8 cellular contexts compared by ENCODE assay signal in the genomic region with DNA sequence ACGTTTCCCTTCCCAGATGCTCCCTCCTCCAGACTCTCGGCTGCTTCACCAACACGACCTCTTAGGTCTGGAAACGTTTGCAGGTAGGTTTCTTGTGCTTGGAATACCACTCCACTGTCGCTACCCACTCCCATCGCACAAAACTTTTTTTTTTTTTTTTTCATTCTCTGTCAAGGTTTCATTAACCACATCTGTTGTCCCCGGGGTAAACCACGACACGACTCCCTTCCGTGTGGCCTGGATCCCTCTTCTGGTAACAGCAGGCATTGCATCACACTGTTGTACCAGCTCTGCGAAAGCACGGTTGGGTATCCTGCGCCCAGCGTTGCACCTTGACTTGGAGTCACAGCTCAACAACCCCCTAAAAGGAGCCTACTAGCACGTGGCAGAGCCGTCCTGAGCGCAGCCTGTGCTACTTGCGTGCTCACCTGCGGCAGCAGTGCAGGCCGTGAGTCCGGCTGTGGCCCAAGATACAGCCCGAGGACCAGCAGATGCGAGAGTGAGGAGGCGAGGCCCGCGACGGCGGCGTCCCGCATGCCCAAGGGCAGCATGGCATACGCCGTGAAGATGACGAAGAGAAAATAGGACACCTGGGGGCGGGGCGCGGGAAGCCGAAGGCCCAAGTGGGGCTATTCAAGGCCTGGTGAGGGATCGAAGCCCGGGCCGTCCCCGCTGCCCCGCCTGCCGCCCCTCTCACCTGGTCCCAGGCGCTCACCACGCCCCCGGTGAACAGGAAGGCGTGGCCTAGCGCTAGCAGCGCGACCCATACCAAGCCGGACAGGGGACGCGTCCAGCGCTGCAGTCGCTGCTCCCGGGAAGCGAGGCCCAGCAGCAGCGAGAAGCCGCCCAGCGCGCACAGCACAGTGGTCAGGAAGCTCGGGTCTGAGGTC. TPM values are rescaled to one million over a fixed set of nuclear protein-coding genes. Genes with fewer than 3 reads are reported as not detected.
DNase-seq lines count a peak whose midpoint lies in the region; ATAC-seq and TF ChIP-seq lines count a peak whose summit lies in the region.

No MANE protein-coding gene starts in this region.

- H3K27me3 Mint-ChIP-seq in activated CD4-positive, alpha-beta T cell treated with anti-CD3 and anti-CD28 coated beads for 36 hours, result peaks cover 24% of the 10 kb centered on the region

- peak; percentile 77 to 84 for TF ChIP-seq RAD21 in liver (IDR thresholded peaks at IDR 0.05)

- peaks cover 28% of the 10 kb centered on the region for H3K4me1 Mint-ChIP-seq in activated CD4-positive, alpha-beta T cell treated with anti-CD3 and anti-CD28 coated beads for 36 hours

- H3K4me1 ChIP-seq in colonic mucosa (peaks cover 15% of the 10 kb centered on the region), liver (ENCODE audit: control insufficient read depth in 4 of 4, insufficient read depth in 4 of 4, low read length in 3 of 4) (peaks cover 9 to 43% (median 21%) of the 10 kb centered on the region in 4 donors)

- H3K27ac ChIP-seq in colonic mucosa, result no peak overlapping the region
- no peak overlapping the region for H3K27ac ChIP-seq in liver (ENCODE audit: low read depth in 1 of 2, low read length in 2 of 2)

- TF ChIP-seq CTCF in colonic mucosa (IDR thresholded peaks at IDR 0.05) (peak; percentile 83), liver (IDR thresholded peaks at IDR 0.05; ENCODE audit: low read depth, low read length, missing input control) (peak; percentile 76)

- H3K36me3 Mint-ChIP-seq in activated CD4-positive, alpha-beta T cell treated with anti-CD3 and anti-CD28 coated beads for 36 hours (ENCODE audit: low read depth), result peaks cover 8% of the 10 kb centered on the region

- H3K9me3 ChIP-seq in colonic mucosa (no peaks in the 10 kb centered on the region), liver (ENCODE audit: control insufficient read depth in 4 of 4, low read length in 3 of 4) (no peaks in the 10 kb centered on the region)

- CTCF ChIA-PET in activated CD4-positive, alpha-beta T cell treated with anti-CD3 and anti-CD28 coated beads for 36 hours (lab: Charles Lee), result interaction anchor here (0.7 to 5.0 kb wide), 40 partner anchors 8 to 224 kb away, joined by 3 to 201 read pairs (median 6); partner anchors contain the start of genes CBLN3, CIDEB, IPO4 and KHNYN

- H3K27me3 ChIP-seq in colonic mucosa (peaks cover 10% of the 10 kb centered on the region), liver (ENCODE audit: control insufficient read depth in 4 of 4, insufficient read depth in 4 of 4, low read length in 3 of 4) (no peaks in the 10 kb centered on the region)

- H3K27ac Mint-ChIP-seq in activated CD4-positive, alpha-beta T cell treated with anti-CD3 and anti-CD28 coated beads for 36 hours, result peak overlapping the region; percentile 29

- intact Hi-C loops in activated CD4-positive, alpha-beta T cell treated with anti-CD3 and anti-CD28 coated beads for 36 hours (cut with DNase I, micrococcal nuclease), result loop anchor here in 1 of 2 experiments (1.0 to 2.0 kb wide), 4 partner anchors 21 to 340 kb away; partner anchors contain the start of genes LTB4R, MDP1 and TINF2
- intact Hi-C loops in colonic mucosa (cut with DNase I), result loop anchor here (2.0 to 5.0 kb wide), 2 partner anchors 35 to 106 kb away; partner anchors contain the start of gene NFATC4

- H3K36me3 ChIP-seq in colonic mucosa (no peaks in the 10 kb centered on the region), liver (ENCODE audit: control insufficient read depth in 4 of 4, insufficient read depth in 3 of 4, low read depth in 1 of 4, low read length in 3 of 4) (no peaks in the 10 kb centered on the region)

- POLR2A ChIA-PET in activated CD4-positive, alpha-beta T cell treated with anti-CD3 and anti-CD28 coated beads for 36 hours (lab: Charles Lee), result interaction anchor here (0.6 to 2.4 kb wide), 6 partner anchors 34 to 105 kb away, joined by 3 to 15 read pairs (median 4); partner anchors contain the start of gene TINF2

- H3K4me3 ChIP-seq in colonic mucosa, result peak overlapping the region; percentile 22
- H3K4me3 ChIP-seq in liver (ENCODE audit: low read depth in 1 of 3, low read length in 3 of 3), result peak overlapping the region in 2 of 3 donors; percentile 1 to 21

- ATAC-seq in GM18520 (IDR thresholded peaks at IDR 0.05; ENCODE audit: unreplicated experiment), result peak; percentile 61
- peak; percentile 80 for ATAC-seq in HG03064 (IDR thresholded peaks at IDR 0.05; ENCODE audit: low read depth, unreplicated experiment)
- peak; percentile 82 for ATAC-seq in activated CD4-positive, alpha-beta T cell treated with anti-CD3 and anti-CD28 coated beads for 36 hours

- DNase-seq in AG08395 (ENCODE audit: low spot score) (peak; percentile 85), NCI-H2171 (lab: John Stamatoyannopoulos, UW) (peak; percentile 93), colonic mucosa (peak; percentile 88)
- peak; percentile 91 for DNase-seq in activated CD4-positive, alpha-beta T cell treated with anti-CD3 and anti-CD28 coated beads for 36 hours
- peak; percentile 62 to 79 (median 72) for DNase-seq in stimulated activated CD4-positive, alpha-beta T cell treated with anti-CD3 and anti-CD28 coated beads, TNF-alpha, amount 100 ng/mL, for 24 hours (ENCODE audit: low read depth in 3 of 3)

- no peaks in the 10 kb centered on the region for H3K9me3 Mint-ChIP-seq in activated CD4-positive, alpha-beta T cell treated with anti-CD3 and anti-CD28 coated beads for 36 hours (ENCODE audit: low read depth)

- H3K4me3 Mint-ChIP-seq in activated CD4-positive, alpha-beta T cell treated with anti-CD3 and anti-CD28 coated beads for 36 hours, result peak overlapping the region; percentile 53

- WGBS in liver, result 16% methylated on average over 62 of the region's 62 CpGs

- H3K9ac ChIP-seq in colonic mucosa (ENCODE audit: low read depth in 2 of 2, low read length in 2 of 2), result peak overlapping the region; percentile 44 to 46
- H3K9ac ChIP-seq in liver (ENCODE audit: low read depth in 1 of 2, low read length in 2 of 2), result no peak overlapping the region

TF ChIP-seq in liver, 16 proteins besides CTCF, POLR2A, EP300 and RAD21 (continues in another document):
- TF ChIP-seq FOXA2 (IDR thresholded peaks at IDR 0.05), result no peak
- TF ChIP-seq HNF4G (IDR thresholded peaks at IDR 0.05), result no peak
- TF ChIP-seq RXRA (IDR thresholded peaks at IDR 0.05), result no peak
- TF ChIP-seq TAF1 (conservative IDR thresholded peaks at IDR 0.05), result no peak
- no peak for TF ChIP-seq HNF4A (conservative IDR thresholded peaks at IDR 0.05)
- TF ChIP-seq, protein P1, sequence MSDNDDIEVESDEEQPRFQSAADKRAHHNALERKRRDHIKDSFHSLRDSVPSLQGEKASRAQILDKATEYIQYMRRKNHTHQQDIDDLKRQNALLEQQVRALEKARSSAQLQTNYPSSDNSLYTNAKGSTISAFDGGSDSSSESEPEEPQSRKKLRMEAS (IDR thresholded peaks at IDR 0.05), result no peak
- TF ChIP-seq, protein P2, sequence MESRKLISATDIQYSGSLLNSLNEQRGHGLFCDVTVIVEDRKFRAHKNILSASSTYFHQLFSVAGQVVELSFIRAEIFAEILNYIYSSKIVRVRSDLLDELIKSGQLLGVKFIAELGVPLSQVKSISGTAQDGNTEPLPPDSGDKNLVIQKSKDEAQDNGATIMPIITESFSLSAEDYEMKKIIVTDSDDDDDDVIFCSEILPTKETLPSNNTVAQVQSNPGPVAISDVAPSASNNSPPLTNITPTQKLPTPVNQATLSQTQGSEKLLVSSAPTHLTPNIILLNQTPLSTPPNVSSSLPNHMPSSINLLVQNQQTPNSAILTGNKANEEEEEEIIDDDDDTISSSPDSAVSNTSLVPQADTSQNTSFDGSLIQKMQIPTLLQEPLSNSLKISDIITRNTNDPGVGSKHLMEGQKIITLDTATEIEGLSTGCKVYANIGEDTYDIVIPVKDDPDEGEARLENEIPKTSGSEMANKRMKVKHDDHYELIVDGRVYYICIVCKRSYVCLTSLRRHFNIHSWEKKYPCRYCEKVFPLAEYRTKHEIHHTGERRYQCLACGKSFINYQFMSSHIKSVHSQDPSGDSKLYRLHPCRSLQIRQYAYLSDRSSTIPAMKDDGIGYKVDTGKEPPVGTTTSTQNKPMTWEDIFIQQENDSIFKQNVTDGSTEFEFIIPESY (IDR thresholded peaks at IDR 0.05), result no peak

RNA-seq across cellular contexts. Expression of gene ADCY4, which starts 2.5 kb away (rescaled TPM):
- total RNA-seq in activated CD4-positive, alpha-beta T cell treated with anti-CD3 and anti-CD28 coated beads for 36 hours, result 1 to 10 TPM; 1.4 to 1.8 TPM
- total RNA-seq in colonic mucosa (10 to 100 TPM in 1 of 2 donors, 1 to 10 TPM in 1; 6.7 to 10.2 TPM), liver (1 to 10 TPM; 2.2 to 7.2 TPM)
- polyA plus RNA-seq in liver, result 1 to 10 TPM; 2.2 to 5.8 TPM

RNA-seq across cellular contexts. Expression of gene RIPK3, which starts 7.5 kb away (rescaled TPM):
- total RNA-seq in activated CD4-positive, alpha-beta T cell treated with anti-CD3 and anti-CD28 coated beads for 36 hours, result 1 to 10 TPM; 8.9 to 9.4 TPM
- 10 to 100 TPM; 30.1 to 38.2 TPM for total RNA-seq in colonic mucosa
- 1 to 10 TPM; 2.7 to 2.9 TPM for total RNA-seq in liver
- polyA plus RNA-seq in liver, result 1 to 10 TPM; 1.0 to 1.2 TPM

RNA-seq across cellular contexts. Expression of gene LTB4R, which starts 21.0 kb away (rescaled TPM):
- 10 to 100 TPM; 10.1 to 14.2 TPM for total RNA-seq in activated CD4-positive, alpha-beta T cell treated with anti-CD3 and anti-CD28 coated beads for 36 hours
- total RNA-seq in colonic mucosa (1 to 10 TPM; 1.5 to 4.0 TPM), liver (1 to 10 TPM; 2.1 to 5.0 TPM)
- polyA plus RNA-seq in liver, result 1 to 10 TPM in 1 of 2 donors, under 1 TPM in 1; 0.86 to 2.9 TPM

RNA-seq across cellular contexts. Expression of gene LTB4R2, which starts 22.4 kb away (rescaled TPM):
- total RNA-seq in activated CD4-positive, alpha-beta T cell treated with anti-CD3 and anti-CD28 coated beads for 36 hours, result 1 to 10 TPM; 7.5 to 9.5 TPM
- total RNA-seq in colonic mucosa, result 1 to 10 TPM; 2.7 to 7.8 TPM
- total RNA-seq in liver, result 10 to 100 TPM in 1 of 2 donors, 1 to 10 TPM in 1; 2.5 to 11.3 TPM
- 1 to 10 TPM in 1 of 2 donors, under 1 TPM in 1; 0.28 to 1.2 TPM for polyA plus RNA-seq in liver

RNA-seq across cellular contexts. Expression of gene CIDEB, which starts 24.6 kb away (rescaled TPM):
- 10 to 100 TPM; 11.1 to 14.0 TPM for total RNA-seq in activated CD4-positive, alpha-beta T cell treated with anti-CD3 and anti-CD28 coated beads for 36 hours
- total RNA-seq in colonic mucosa (10 to 100 TPM in 1 of 2 donors, 1 to 10 TPM in 1; 7.7 to 12.9 TPM), liver (100 to 1,000 TPM in 1 of 2 donors, 10 to 100 TPM in 1; 32.1 to 142 TPM)
- polyA plus RNA-seq in liver, result 100 to 1,000 TPM; 176 to 312 TPM

Comparison
In these comparisons a context has a peak if more than half of its experiments do, and no peak if none do; other contexts are left out.
1. H3K9ac ChIP-seq: peak in colonic mucosa (2 of 2); none in liver (0 of 2).
2. Peak in every context shown above with its lines, with median percentiles within 50 percentile points of each other: DNase-seq and ATAC-seq.